Comparison of ENCODE assay signal across 18 cellular contexts in the genomic region with DNA sequence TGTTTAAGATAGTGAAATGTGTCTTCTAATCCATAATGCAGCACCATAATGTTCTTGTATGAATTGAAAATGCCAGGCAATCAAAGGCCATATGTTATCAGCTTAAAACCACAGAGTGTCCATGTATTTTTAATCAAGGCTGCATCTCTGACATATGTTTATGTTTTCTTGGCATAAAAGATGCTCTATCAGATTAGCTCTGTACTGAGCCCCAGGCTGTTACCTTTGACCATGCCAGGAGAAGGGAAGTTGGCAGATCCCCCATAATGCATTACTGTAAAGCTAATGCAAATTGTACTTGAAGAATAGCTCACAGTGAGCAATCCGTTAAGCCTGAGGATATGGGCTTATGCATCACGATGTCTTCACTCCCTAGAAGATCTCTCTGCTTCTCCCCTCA.
DNase-seq lines count a peak whose midpoint lies in the region; ATAC-seq lines count a peak whose summit lies in the region.
"Had no signal": no experiment of that assay in that cellular context is flagged by ENCODE, and none has a peak within 500 bp of the region (broad histone marks: within the 10 kb centered on the region; RNA-seq: fewer than 3 reads in every experiment).

No MANE protein-coding gene starts in this region.

- in situ Hi-C loops in G401 (cut with HindIII; ENCODE audit: low sequenced_read_pairs), result no loop called here

- peak; percentile 18 for DNase-seq in NCI-H2171 treated with DMSO at 0.1 percent for 48 hours (lab: John Stamatoyannopoulos, UW)
- no peak for DNase-seq in NCI-H2171 (lab: John Stamatoyannopoulos, UW)
- DNase-seq in D341Med (ENCODE audit: low spot score), result peak; percentile 66
- peak; percentile 29 for DNase-seq in G401 (ENCODE audit: low spot score)
- DNase-seq in RPMI7951 (ENCODE audit: low read depth), result peak; percentile 31
- DNase-seq in NCI-H2227 treated with DMSO at 0.1 percent for 48 hours (lab: John Stamatoyannopoulos, UW), result no peak
- DNase-seq: Caco-2; CD4-positive, CD25-positive, alpha-beta regulatory T cell; CD8-positive, alpha-beta T cell; DMS153; DND-41; GDM1; H9 had no signal

- ATAC-seq in GM18511 (IDR thresholded peaks at IDR 0.05; ENCODE audit: unreplicated experiment) (no peak), GM19397 (IDR thresholded peaks at IDR 0.05; ENCODE audit: unreplicated experiment) (no peak)
- ATAC-seq: CD8-positive, alpha-beta T cell; GM12878; GM23338; HCT116 had no signal

Comparison
In these comparisons a context has a peak if more than half of its experiments do, and no peak if none do; other contexts are left out.
1. DNase-seq: peak in NCI-H2171 treated with DMSO at 0.1 percent for 48 hours (single experiment), D341Med (single experiment), G401 (single experiment) and RPMI7951 (single experiment); none in NCI-H2171 (single experiment) and NCI-H2227 treated with DMSO at 0.1 percent for 48 hours (single experiment).